ENCODE assay signal across 2 cellular contexts in genomic region chr18:23977103-23977502, GRCh38.
A peak's percentile ranks its signal among the peaks of the same experiment; 100 is the strongest.
TF ChIP-seq lines count a peak whose summit lies in the region.

No MANE protein-coding gene starts in this region.

TF ChIP-seq in HepG2, 621 proteins besides CTCF, POLR2A, EP300 and RAD21:
- TF ChIP-seq ZSCAN25 (CRISPR knock-in tag; IDR thresholded peaks at IDR 0.05), result no peak
- TF ChIP-seq ATF7 (IDR thresholded peaks at IDR 0.05), result peak; percentile 42; the same call in 1 of the 2 replicates
- TF ChIP-seq ATF7 (CRISPR knock-in tag; IDR thresholded peaks at IDR 0.05), result no peak

TF ChIP-seq in HEK293, 187 proteins besides CTCF, POLR2A, EP300 and RAD21:
- peak; percentile 58 for TF ChIP-seq SETDB1 (IDR thresholded peaks at IDR 0.05; ENCODE audit: insufficient read length, low read length)
- peak; percentile 70 for TF ChIP-seq ZNF529 (tag by site-specific recombination; IDR thresholded peaks at IDR 0.05; ENCODE audit: insufficient replicate concordance)
- TF ChIP-seq, protein P1, sequence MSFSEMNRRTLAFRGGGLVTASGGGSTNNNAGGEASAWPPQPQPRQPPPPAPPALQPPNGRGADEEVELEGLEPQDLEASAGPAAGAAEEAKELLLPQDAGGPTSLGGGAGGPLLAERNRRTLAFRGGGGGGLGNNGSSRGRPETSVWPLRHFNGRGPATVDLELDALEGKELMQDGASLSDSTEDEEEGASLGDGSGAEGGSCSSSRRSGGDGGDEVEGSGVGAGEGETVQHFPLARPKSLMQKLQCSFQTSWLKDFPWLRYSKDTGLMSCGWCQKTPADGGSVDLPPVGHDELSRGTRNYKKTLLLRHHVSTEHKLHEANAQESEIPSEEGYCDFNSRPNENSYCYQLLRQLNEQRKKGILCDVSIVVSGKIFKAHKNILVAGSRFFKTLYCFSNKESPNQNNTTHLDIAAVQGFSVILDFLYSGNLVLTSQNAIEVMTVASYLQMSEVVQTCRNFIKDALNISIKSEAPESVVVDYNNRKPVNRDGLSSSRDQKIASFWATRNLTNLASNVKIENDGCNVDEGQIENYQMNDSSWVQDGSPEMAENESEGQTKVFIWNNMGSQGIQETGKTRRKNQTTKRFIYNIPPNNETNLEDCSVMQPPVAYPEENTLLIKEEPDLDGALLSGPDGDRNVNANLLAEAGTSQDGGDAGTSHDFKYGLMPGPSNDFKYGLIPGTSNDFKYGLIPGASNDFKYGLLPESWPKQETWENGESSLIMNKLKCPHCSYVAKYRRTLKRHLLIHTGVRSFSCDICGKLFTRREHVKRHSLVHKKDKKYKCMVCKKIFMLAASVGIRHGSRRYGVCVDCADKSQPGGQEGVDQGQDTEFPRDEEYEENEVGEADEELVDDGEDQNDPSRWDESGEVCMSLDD (tag by site-specific recombination; IDR thresholded peaks at IDR 0.05), result no peak
- TF ChIP-seq ZNF398 (tag by site-specific recombination; IDR thresholded peaks at IDR 0.05), result no peak
- no peak for TF ChIP-seq ZBTB49 (tag by site-specific recombination; IDR thresholded peaks at IDR 0.05; ENCODE audit: low read depth)
TF ChIP-seq in HEK293: peak in this region for 2.
